In genomic region chr16:57592591-57593003, GRCh38 we compare ENCODE assay signal across 11 cellular contexts. TPM values are rescaled to one million over a fixed set of nuclear protein-coding genes. Genes with fewer than 3 reads are reported as not detected.
DNase-seq lines count a peak whose midpoint lies in the region; ATAC-seq and TF ChIP-seq lines count a peak whose summit lies in the region.
"Had no signal": no experiment of that assay in that cellular context is flagged by ENCODE, and none has a peak within 500 bp of the region (broad histone marks: within the 10 kb centered on the region; RNA-seq: fewer than 3 reads in every experiment).

No MANE protein-coding gene starts in this region.

- H3K9me3 Mint-ChIP-seq in activated T-cell treated with anti-CD3 and anti-CD28 coated beads, Interleukin-2, amount 50 U/mL, for 72 hours, result peaks cover 7 to 13% of the 10 kb centered on the region in 2 donors
- peaks cover 13% of the 10 kb centered on the region for H3K9me3 Mint-ChIP-seq in osteocyte (ENCODE audit: unreplicated experiment)

- ATAC-seq in DND-41 (ENCODE audit: insufficient read depth, low read depth), result peak; percentile 99
- peak; percentile 66 to 67 for ATAC-seq in activated T-cell treated with anti-CD3 and anti-CD28 coated beads, Interleukin-2, amount 50 U/mL, for 72 hours (replicated peaks in 1 of 2)
- ATAC-seq: K562 had no signal

- H3K27ac ChIP-seq in DND-41 (ENCODE audit: low read length) (peak overlapping the region; percentile 93), MM.1S (ENCODE audit: low read length) (no peak overlapping the region), Karpas-422 (ENCODE audit: low read length) (no peak overlapping the region)
- H3K27ac ChIP-seq: suprapubic skin had no signal

- peak overlapping the region; percentile 52 for H3K9ac ChIP-seq in DND-41 (ENCODE audit: low read depth, low read length)
- H3K9ac ChIP-seq in MM.1S (ENCODE audit: low read length), result no peak overlapping the region
- H3K9ac ChIP-seq in Karpas-422 (ENCODE audit: low read length), result no peak overlapping the region

- H4K20me1 ChIP-seq in DND-41 (ENCODE audit: insufficient read depth, low read length) (no peaks in the 10 kb centered on the region), MM.1S (ENCODE audit: insufficient read depth, low read length) (no peaks in the 10 kb centered on the region), Karpas-422 (ENCODE audit: insufficient read depth, low read depth, low read length) (no peaks in the 10 kb centered on the region)

- H3K27me3 Mint-ChIP-seq in activated T-cell treated with anti-CD3 and anti-CD28 coated beads, Interleukin-2, amount 50 U/mL, for 72 hours (ENCODE audit: low read depth), result no peaks in the 10 kb centered on the region
- H3K27me3 Mint-ChIP-seq in osteocyte (ENCODE audit: unreplicated experiment), result peaks cover 24% of the 10 kb centered on the region

- peak; percentile 97 for DNase-seq in DND-41
- DNase-seq in MM.1S, result peak; percentile 39
- DNase-seq in activated T-cell treated with anti-CD3 and anti-CD28 coated beads, Interleukin-2, amount 50 U/mL, for 72 hours, result peak; percentile 76 to 80
- DNase-seq in osteocyte (ENCODE audit: extremely low spot score, unreplicated experiment), result peak; percentile 65
- DNase-seq in NCI-H2081 (lab: John Stamatoyannopoulos, UW), result no peak
- no peak for DNase-seq in NAMALWA (ENCODE audit: low spot score)
- no peak for DNase-seq in NCI-H1105 (lab: John Stamatoyannopoulos, UW)
- DNase-seq in Karpas-422, result no peak

- no peaks in the 10 kb centered on the region for H3K79me2 ChIP-seq in DND-41 (ENCODE audit: insufficient read depth, low read length)
- no peaks in the 10 kb centered on the region for H3K79me2 ChIP-seq in MM.1S (ENCODE audit: low read length)
- H3K79me2 ChIP-seq in Karpas-422 (ENCODE audit: low read length), result no peaks in the 10 kb centered on the region

- peaks cover 9 to 18% of the 10 kb centered on the region in 2 donors for H3K36me3 Mint-ChIP-seq in activated T-cell treated with anti-CD3 and anti-CD28 coated beads, Interleukin-2, amount 50 U/mL, for 72 hours (ENCODE audit: insufficient read depth in 2 of 2)
- peaks cover 2% of the 10 kb centered on the region for H3K36me3 Mint-ChIP-seq in osteocyte (ENCODE audit: unreplicated experiment)

- H3K9me3 ChIP-seq in DND-41 (ENCODE audit: insufficient read depth, low read length, severe bottlenecking) (peaks cover 12% of the 10 kb centered on the region), MM.1S (replicated peaks; ENCODE audit: insufficient read depth, low read length) (no peaks in the 10 kb centered on the region), Karpas-422 (ENCODE audit: low read length) (no peaks in the 10 kb centered on the region)
- H3K9me3 ChIP-seq: suprapubic skin had no signal

- H3K9me2 ChIP-seq in MM.1S (replicated peaks; ENCODE audit: insufficient read depth, low read length) (no peaks in the 10 kb centered on the region), Karpas-422 (replicated peaks; ENCODE audit: insufficient read depth, low read length) (no peaks in the 10 kb centered on the region)

- H3K4me2 ChIP-seq in DND-41 (ENCODE audit: insufficient read depth, low read length), result peak overlapping the region; percentile 48
- H3K4me2 ChIP-seq in MM.1S (ENCODE audit: low read depth, low read length), result peak overlapping the region; percentile 6
- no peak overlapping the region for H3K4me2 ChIP-seq in Karpas-422 (ENCODE audit: low read depth, low read length, poor library complexity, severe bottlenecking)

- peak overlapping the region; percentile 72 to 82 for H3K4me3 Mint-ChIP-seq in activated T-cell treated with anti-CD3 and anti-CD28 coated beads, Interleukin-2, amount 50 U/mL, for 72 hours
- no peak overlapping the region for H3K4me3 Mint-ChIP-seq in osteocyte (ENCODE audit: unreplicated experiment)

- H3K27me3 ChIP-seq in DND-41 (ENCODE audit: insufficient read depth, low read length, poor library complexity) (no peaks in the 10 kb centered on the region), MM.1S (replicated peaks; ENCODE audit: insufficient read depth, low read length) (no peaks in the 10 kb centered on the region), Karpas-422 (ENCODE audit: low read length) (no peaks in the 10 kb centered on the region)
- H3K27me3 ChIP-seq: suprapubic skin had no signal

- peak overlapping the region; percentile 52 for H3K27ac Mint-ChIP-seq in activated T-cell treated with anti-CD3 and anti-CD28 coated beads, Interleukin-2, amount 50 U/mL, for 72 hours
- H3K27ac Mint-ChIP-seq in osteocyte (ENCODE audit: unreplicated experiment), result no peak overlapping the region

- H3K4me3 ChIP-seq in DND-41 (ENCODE audit: low read depth in 1 of 2, low read length in 2 of 2) (peak overlapping the region in 1 of 2 experiments; percentile 39; a peak in 2 of 4 replicates), MM.1S (ENCODE audit: low read length) (no peak overlapping the region), Karpas-422 (ENCODE audit: low read length) (no peak overlapping the region)
- H3K4me3 ChIP-seq: K562, suprapubic skin had no signal

- H3K36me3 ChIP-seq in DND-41 (ENCODE audit: insufficient read depth, low read length) (no peaks in the 10 kb centered on the region), MM.1S (replicated peaks; ENCODE audit: insufficient read depth, low read length) (no peaks in the 10 kb centered on the region), Karpas-422 (ENCODE audit: insufficient read depth, low read length) (no peaks in the 10 kb centered on the region)
- H3K36me3 ChIP-seq: suprapubic skin had no signal

- no peaks in the 10 kb centered on the region for H3F3A ChIP-seq in MM.1S (ENCODE audit: insufficient read depth, low read length)

- H3K4me1 ChIP-seq in DND-41 (ENCODE audit: insufficient read depth, low read length) (peaks cover 29% of the 10 kb centered on the region), MM.1S (ENCODE audit: low read length) (peaks cover 18% of the 10 kb centered on the region), Karpas-422 (ENCODE audit: low read length) (no peaks in the 10 kb centered on the region)

- H3K4me1 Mint-ChIP-seq in activated T-cell treated with anti-CD3 and anti-CD28 coated beads, Interleukin-2, amount 50 U/mL, for 72 hours (ENCODE audit: low read depth), result peaks cover 34% of the 10 kb centered on the region
- peaks cover 12% of the 10 kb centered on the region for H3K4me1 Mint-ChIP-seq in osteocyte (ENCODE audit: unreplicated experiment)

- H2AFZ ChIP-seq in DND-41 (ENCODE audit: low read depth, low read length) (peak overlapping the region; percentile 75), MM.1S (ENCODE audit: low read length) (peak overlapping the region; percentile 23), Karpas-422 (ENCODE audit: low read length) (no peak overlapping the region)

- TF ChIP-seq CTCF in DND-41 (IDR thresholded peaks at IDR 0.05; ENCODE audit: borderline replicate concordance, extremely low read depth, low read length, poor library complexity, severe bottlenecking), result no peak
- TF ChIP-seq CTCF in MM.1S (IDR thresholded peaks at IDR 0.05; ENCODE audit: low read length), result no peak
- TF ChIP-seq CTCF in osteocyte (IDR thresholded peaks at IDR 0.05), result no peak

RNA-seq across cellular contexts. Expression of gene ADGRG1, which starts 35.8 kb away (rescaled TPM):
- total RNA-seq in activated T-cell treated with anti-CD3 and anti-CD28 coated beads, Interleukin-2, amount 50 U/mL, for 72 hours, result 10 to 100 TPM in 1 of 2 donors, 1 to 10 TPM in 1; 9.0 to 21.3 TPM
- 4.6 and 4.8 TPM in 2 replicates for total RNA-seq in osteocyte
- total RNA-seq in Karpas-422 (2014; rRNA removed; shearing (Covaris generic); ENCODE audit: low replicate concordance), result not detected in 2 replicates

RNA-seq across cellular contexts. Expression of gene ADGRG5, which starts 50.2 kb away (rescaled TPM):
- 1 to 10 TPM; 3.9 to 9.3 TPM for total RNA-seq in activated T-cell treated with anti-CD3 and anti-CD28 coated beads, Interleukin-2, amount 50 U/mL, for 72 hours
- total RNA-seq in osteocyte, result not detected in 2 replicates
- total RNA-seq in Karpas-422 (2014; rRNA removed; shearing (Covaris generic); ENCODE audit: low replicate concordance), result 2.9 and 3.0 TPM in 2 replicates
- total RNA-seq: Daoy had no signal

RNA-seq across cellular contexts. Expression of gene CCDC102A, which starts 56.2 kb away (rescaled TPM):
- 10 to 100 TPM in 1 of 2 donors, 1 to 10 TPM in 1; 8.1 to 14.6 TPM for total RNA-seq in activated T-cell treated with anti-CD3 and anti-CD28 coated beads, Interleukin-2, amount 50 U/mL, for 72 hours
- 17.2 and 18.8 TPM in 2 replicates for total RNA-seq in osteocyte
- 5.9 and 25.7 TPM in 2 replicates for total RNA-seq in Karpas-422 (2014; rRNA removed; shearing (Covaris generic); ENCODE audit: low replicate concordance)

Comparison
In these comparisons a context has a peak if more than half of its experiments do, and no peak if none do; other contexts are left out.
1. DNase-seq: peak in DND-41 (single experiment), MM.1S (single experiment), activated T-cell treated with anti-CD3 and anti-CD28 coated beads, Interleukin-2, amount 50 U/mL, for 72 hours (2 of 2) and osteocyte (single experiment); none in NCI-H2081 (0 of 2), NAMALWA (single experiment), NCI-H1105 (single experiment) and Karpas-422 (single experiment).